34 cellular contexts compared by ENCODE assay signal in the genomic region with DNA sequence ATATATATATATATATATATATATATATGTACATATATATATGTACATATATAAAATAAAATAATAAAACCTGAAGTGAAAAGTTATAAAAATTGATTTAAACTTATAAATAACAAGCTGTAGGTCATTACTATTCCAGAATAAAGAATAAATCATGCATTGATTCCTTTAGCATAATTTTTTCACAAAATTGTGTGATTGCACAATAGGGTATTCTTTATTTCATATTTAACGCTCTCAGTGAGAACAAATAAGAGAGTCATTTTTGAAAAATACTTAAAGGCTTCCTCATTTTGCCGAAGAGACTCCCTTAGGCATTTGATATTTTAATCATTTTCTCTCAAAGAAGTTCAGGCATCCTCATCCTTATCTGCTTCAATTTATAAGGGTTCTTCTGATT.
"Had no signal": no experiment of that assay in that cellular context is flagged by ENCODE, and none has a peak within 500 bp of the region (broad histone marks: within the 10 kb centered on the region; RNA-seq: fewer than 3 reads in every experiment).

No MANE protein-coding gene starts in this region.

- H3K9me3 Mint-ChIP-seq: dendritic cell treated with granulocyte-macrophage colony-stimulating factor and Interleukin-4, amounts not matched to agents 40 ng/mL and 50 ng/mL, for 4 days; T-helper 2 cell treated with Interferon-gamma antibody and Interleukin-4, amounts not matched to agents 5 μg/mL and 100 μg/mL, for 36 hours had no signal

- FAIRE-seq: astrocyte, bronchial epithelial cell, frontal cortex had no signal

- H3K27ac ChIP-seq: brain microvascular endothelial cell, coronary artery, WERI-Rb-1 had no signal

- DNase-seq: activated B cell treated with CpG ODN at 0.5 μM for 24 hours; activated CD4-positive, alpha-beta T cell treated with anti-CD3 and anti-CD28 coated beads for 48 hours; activated CD4-positive, alpha-beta T cell treated with anti-CD3 and anti-CD28 coated beads, Interleukin-2, amount 50 U/mL, for 1 hour; activated CD4-positive, alpha-beta T cell treated with anti-CD3 and anti-CD28 coated beads, Interleukin-2, amount 50 U/mL, for 48 hours; activated CD8-positive, alpha-beta memory T cell treated with anti-CD3 and anti-CD28 coated beads for 24 hours; activated CD8-positive, alpha-beta T cell treated with anti-CD3 and anti-CD28 coated beads for 36 hours; activated effector memory CD4-positive, alpha-beta T cell treated with Interleukin-2 at 50 U/mL for 16 hours; activated gamma-delta T cell treated with Interleukin-2 at 50 U/mL for 16 hours; activated naive CD4-positive, alpha-beta T cell treated with anti-CD3 and anti-CD28 coated beads, Interleukin-2, amount 50 U/mL, for 16 hours; activated naive CD4-positive, alpha-beta T cell treated with Interleukin-2 at 50 U/mL for 16 hours; activated T-cell treated with anti-CD3 and anti-CD28 coated beads, Interleukin-2, amount 50 U/mL, for 4 hours; amniotic stem cell; anterior cingulate cortex; brain microvascular endothelial cell; dorsolateral prefrontal cortex; effector memory CD4-positive, alpha-beta T cell; endodermal cell; foreskin fibroblast; glutamatergic neuron; heart left ventricle; T-helper 17 cell; T1000; WERI-Rb-1 had no signal

- H3K27me3 ChIP-seq: brain microvascular endothelial cell had no signal

- H3K27ac Mint-ChIP-seq: activated B cell treated with CpG ODN at 0.5 μM for 24 hours; activated CD8-positive, alpha-beta T cell treated with anti-CD3 and anti-CD28 coated beads for 36 hours; activated naive CD8-positive, alpha-beta T cell; activated T-helper 17 cell treated with anti-CD3 and anti-CD28 coated beads, Interleukin-2, amount 50 U/mL, for 72 hours; dendritic cell treated with granulocyte-macrophage colony-stimulating factor and Interleukin-4, amounts not matched to agents 40 ng/mL and 50 ng/mL, for 4 days; endodermal cell; T-helper 17 cell; T-helper 2 cell treated with Interferon-gamma antibody and Interleukin-4, amounts not matched to agents 5 μg/mL and 100 μg/mL, for 36 hours had no signal

- ATAC-seq: activated CD4-positive, CD25-positive, alpha-beta regulatory T cell treated with anti-CD3 and anti-CD28 coated beads, Interleukin-2, amount 50 U/mL, for 24 hours; activated CD8-positive, alpha-beta T cell treated with anti-CD3 and anti-CD28 coated beads for 36 hours; activated T-cell treated with anti-CD3 and anti-CD28 coated beads, Interleukin-2, amount 50 U/mL, for 4 hours; activated T-helper 17 cell treated with anti-CD3 and anti-CD28 coated beads, Interleukin-2, amount 50 U/mL, for 72 hours; esophagus mucosa; heart left ventricle; T-helper 17 cell had no signal

- H3K4me1 Mint-ChIP-seq: activated B cell treated with CpG ODN at 0.5 μM for 24 hours; activated T-helper 17 cell treated with anti-CD3 and anti-CD28 coated beads, Interleukin-2, amount 50 U/mL, for 72 hours; endodermal cell had no signal

- H3K9me3 ChIP-seq: heart left ventricle had no signal

- H3K4me3 ChIP-seq: coronary artery, dorsolateral prefrontal cortex, heart left ventricle had no signal

- H3K36me3 ChIP-seq: brain microvascular endothelial cell, heart left ventricle, WERI-Rb-1 had no signal

- H3K4me3 Mint-ChIP-seq: activated B cell treated with CpG ODN at 0.5 μM for 24 hours; activated CD8-positive, alpha-beta T cell treated with anti-CD3 and anti-CD28 coated beads for 36 hours; activated naive CD8-positive, alpha-beta T cell; activated T-cell treated with anti-CD3 and anti-CD28 coated beads, Interleukin-2, amount 50 U/mL, for 4 hours; activated T-helper 17 cell treated with anti-CD3 and anti-CD28 coated beads, Interleukin-2, amount 50 U/mL, for 72 hours; central memory CD8-positive, alpha-beta T cell; dendritic cell treated with granulocyte-macrophage colony-stimulating factor and Interleukin-4, amounts not matched to agents 40 ng/mL and 50 ng/mL, for 4 days; endodermal cell; T-helper 17 cell; T-helper 2 cell treated with Interferon-gamma antibody and Interleukin-4, amounts not matched to agents 5 μg/mL and 100 μg/mL, for 36 hours had no signal

- H3K36me3 Mint-ChIP-seq: activated naive CD8-positive, alpha-beta T cell had no signal
